In genomic region chr5:52856564-52856963, GRCh38 we compare ENCODE assay signal across 11 cellular contexts.
DNase-seq lines count a peak whose midpoint lies in the region; ATAC-seq and TF ChIP-seq lines count a peak whose summit lies in the region.
"Had no signal": no experiment of that assay in that cellular context is flagged by ENCODE, and none has a peak within 500 bp of the region (broad histone marks: within the 10 kb centered on the region; RNA-seq: fewer than 3 reads in every experiment).

No MANE protein-coding gene starts in this region.

- H3K4me1 Mint-ChIP-seq in T-helper 2 cell treated with Interferon-gamma antibody and Interleukin-4, amounts not matched to agents 5 μg/mL and 100 μg/mL, for 36 hours (ENCODE audit: low read depth), result peaks cover 9% of the 10 kb centered on the region
- peaks cover 4% of the 10 kb centered on the region for H3K4me1 Mint-ChIP-seq in neural progenitor cell
- no peaks in the 10 kb centered on the region for H3K4me1 Mint-ChIP-seq in endothelial cell (ENCODE audit: unreplicated experiment)

- H3K9me3 ChIP-seq in Loucy (ENCODE audit: insufficient read depth, low read depth, low read length) (no peaks in the 10 kb centered on the region), osteoblast (ENCODE audit: low read depth, low read length) (no peaks in the 10 kb centered on the region), neural progenitor cell (ENCODE audit: low read depth) (no peaks in the 10 kb centered on the region)

- H3K9me2 ChIP-seq in Loucy (replicated peaks; ENCODE audit: low read depth, low read length), result no peaks in the 10 kb centered on the region

- H3K4me1 ChIP-seq in Loucy (ENCODE audit: insufficient read depth, low read length, poor library complexity, severe bottlenecking) (peaks cover 10% of the 10 kb centered on the region), osteoblast (ENCODE audit: insufficient read depth, low read length) (peaks cover 23% of the 10 kb centered on the region), neural progenitor cell (no peaks in the 10 kb centered on the region)

- H3K79me2 ChIP-seq in Loucy (ENCODE audit: insufficient read depth, low read length), result no peaks in the 10 kb centered on the region
- no peaks in the 10 kb centered on the region for H3K79me2 ChIP-seq in osteoblast (ENCODE audit: insufficient read depth, low read length)
- H3K79me2 ChIP-seq in neural progenitor cell (ENCODE audit: low read depth), result no peaks in the 10 kb centered on the region

- H3K27ac ChIP-seq in osteoblast (ENCODE audit: low read depth, low read length) (peak overlapping the region; percentile 68), neural progenitor cell (no peak overlapping the region)
- H3K27ac ChIP-seq: dorsolateral prefrontal cortex had no signal

- no peaks in the 10 kb centered on the region for H4K20me1 ChIP-seq in Loucy (ENCODE audit: insufficient read depth, low read length, poor library complexity, severe bottlenecking)
- no peaks in the 10 kb centered on the region for H4K20me1 ChIP-seq in osteoblast (ENCODE audit: insufficient read depth, low read length)
- H4K20me1 ChIP-seq in neural progenitor cell (ENCODE audit: low read depth), result no peaks in the 10 kb centered on the region

- H3K27me3 Mint-ChIP-seq in T-helper 2 cell treated with Interferon-gamma antibody and Interleukin-4, amounts not matched to agents 5 μg/mL and 100 μg/mL, for 36 hours (ENCODE audit: low read depth), result no peaks in the 10 kb centered on the region
- H3K27me3 Mint-ChIP-seq in neural progenitor cell (ENCODE audit: insufficient read depth, low read depth), result no peaks in the 10 kb centered on the region
- H3K27me3 Mint-ChIP-seq in endothelial cell (ENCODE audit: unreplicated experiment), result no peaks in the 10 kb centered on the region

- no peaks in the 10 kb centered on the region for H3K36me3 Mint-ChIP-seq in T-helper 2 cell treated with Interferon-gamma antibody and Interleukin-4, amounts not matched to agents 5 μg/mL and 100 μg/mL, for 36 hours (ENCODE audit: low read depth)
- H3K36me3 Mint-ChIP-seq in neural progenitor cell (no peaks in the 10 kb centered on the region), endothelial cell (ENCODE audit: low read depth, unreplicated experiment) (no peaks in the 10 kb centered on the region)

- peak; percentile 90 for ATAC-seq in GM18870 (IDR thresholded peaks at IDR 0.05; ENCODE audit: unreplicated experiment)
- ATAC-seq in HG02678 (IDR thresholded peaks at IDR 0.05; ENCODE audit: unreplicated experiment), result peak; percentile 87
- ATAC-seq in GM19328 (IDR thresholded peaks at IDR 0.05; ENCODE audit: unreplicated experiment), result no peak
- ATAC-seq: K562 had no signal

- H3K4me3 ChIP-seq in Loucy (ENCODE audit: low read length, poor library complexity, severe bottlenecking) (no peak overlapping the region), osteoblast (ENCODE audit: insufficient read depth, low read length) (no peak overlapping the region), neural progenitor cell (no peak overlapping the region)
- H3K4me3 ChIP-seq: dorsolateral prefrontal cortex, K562 had no signal

- no peak overlapping the region for H3K27ac Mint-ChIP-seq in T-helper 2 cell treated with Interferon-gamma antibody and Interleukin-4, amounts not matched to agents 5 μg/mL and 100 μg/mL, for 36 hours
- H3K27ac Mint-ChIP-seq in neural progenitor cell, result no peak overlapping the region
- H3K27ac Mint-ChIP-seq in endothelial cell (ENCODE audit: unreplicated experiment), result no peak overlapping the region

- no peaks in the 10 kb centered on the region for H3K9me3 Mint-ChIP-seq in T-helper 2 cell treated with Interferon-gamma antibody and Interleukin-4, amounts not matched to agents 5 μg/mL and 100 μg/mL, for 36 hours
- H3K9me3 Mint-ChIP-seq in neural progenitor cell, result no peaks in the 10 kb centered on the region
- no peaks in the 10 kb centered on the region for H3K9me3 Mint-ChIP-seq in endothelial cell (ENCODE audit: unreplicated experiment)

- TF ChIP-seq CTCF in Loucy (conservative IDR thresholded peaks at IDR 0.05; ENCODE audit: low read length) (no peak), osteoblast (IDR thresholded peaks at IDR 0.05; ENCODE audit: extremely low read depth, low read depth, low read length) (no peak), neural progenitor cell (IDR thresholded peaks at IDR 0.05) (no peak), endothelial cell (IDR thresholded peaks at IDR 0.05; ENCODE audit: unreplicated experiment) (no peak)

- no peak overlapping the region for H3K4me3 Mint-ChIP-seq in T-helper 2 cell treated with Interferon-gamma antibody and Interleukin-4, amounts not matched to agents 5 μg/mL and 100 μg/mL, for 36 hours
- no peak overlapping the region for H3K4me3 Mint-ChIP-seq in neural progenitor cell
- H3K4me3 Mint-ChIP-seq in endothelial cell (ENCODE audit: unreplicated experiment), result no peak overlapping the region

- no peaks in the 10 kb centered on the region for H3K36me3 ChIP-seq in Loucy (ENCODE audit: insufficient read depth, low read length)
- no peaks in the 10 kb centered on the region for H3K36me3 ChIP-seq in osteoblast (ENCODE audit: insufficient read depth, low read length)
- H3K36me3 ChIP-seq in neural progenitor cell, result no peaks in the 10 kb centered on the region

- H3K4me2 ChIP-seq in Loucy (ENCODE audit: low read depth, low read length, poor library complexity, severe bottlenecking) (peak overlapping the region; percentile 12), osteoblast (ENCODE audit: insufficient read depth, low read length) (no peak overlapping the region), neural progenitor cell (no peak overlapping the region)

- H3K27me3 ChIP-seq in Loucy (ENCODE audit: insufficient read depth, low read length, poor library complexity, severe bottlenecking) (no peaks in the 10 kb centered on the region), osteoblast (ENCODE audit: insufficient read depth, low read length) (no peaks in the 10 kb centered on the region), neural progenitor cell (no peaks in the 10 kb centered on the region)
- H3K27me3 ChIP-seq: dorsolateral prefrontal cortex had no signal

- no peak overlapping the region for H3K9ac ChIP-seq in Loucy (ENCODE audit: low read depth, low read length, poor library complexity, severe bottlenecking)
- no peak overlapping the region for H3K9ac ChIP-seq in neural progenitor cell

- no peaks in the 10 kb centered on the region for H3F3A ChIP-seq in Loucy (ENCODE audit: low read depth)
- H3F3A ChIP-seq in neural progenitor cell (ENCODE audit: low read depth), result no peaks in the 10 kb centered on the region

- DNase-seq in osteoblast (ENCODE audit: insufficient read length, low spot score, missing footprints) (no peak), neural progenitor cell (ENCODE audit: low spot score) (no peak), endothelial cell (ENCODE audit: low spot score) (no peak)
- no peak for DNase-seq in T-helper 2 cell treated with Interferon-gamma antibody and Interleukin-4, amounts not matched to agents 5 μg/mL and 100 μg/mL, for 36 hours (ENCODE audit: low spot score)
- DNase-seq: activated CD8-positive, alpha-beta memory T cell treated with anti-CD3 and anti-CD28 coated beads, Interleukin-2, amount 50 U/mL, for 48 hours; dorsolateral prefrontal cortex had no signal

- peak overlapping the region; percentile 53 for H2AFZ ChIP-seq in Loucy (ENCODE audit: low read length)
- peak overlapping the region; percentile 83 for H2AFZ ChIP-seq in osteoblast (ENCODE audit: low read length)
- H2AFZ ChIP-seq in neural progenitor cell (replicated peaks), result no peak overlapping the region
